Comparison of ENCODE assay signal across 8 cellular contexts in genomic region chr1:156748670-156749428, GRCh38. TPM values are rescaled to one million over a fixed set of nuclear protein-coding genes. Genes with fewer than 3 reads are reported as not detected.
DNase-seq lines count a peak whose midpoint lies in the region; TF ChIP-seq lines count a peak whose summit lies in the region.

No MANE protein-coding gene starts in this region.

- peak overlapping the region; percentile 100 for H3K9ac ChIP-seq in BLaER1

- peaks cover 41% of the 10 kb centered on the region for H3K36me3 ChIP-seq in BLaER1

- H3K36me3 Mint-ChIP-seq in osteocyte (ENCODE audit: unreplicated experiment) = peaks cover 7% of the 10 kb centered on the region

- peaks cover 67% of the 10 kb centered on the region for H3K4me1 Mint-ChIP-seq in osteocyte (ENCODE audit: unreplicated experiment)

- H3K27me3 ChIP-seq in BLaER1 = no peaks in the 10 kb centered on the region

- H3K27ac Mint-ChIP-seq in osteocyte (ENCODE audit: unreplicated experiment) = peak overlapping the region; percentile 100

- peaks cover 50% of the 10 kb centered on the region for H3K4me1 ChIP-seq in BLaER1

- H3K4me2 ChIP-seq in BLaER1 = peak overlapping the region; percentile 96

- peak overlapping the region; percentile 84 for H3K4me3 ChIP-seq in BLaER1
- peak overlapping the region; percentile 88 for H3K4me3 ChIP-seq in WI38 (ENCODE audit: low read depth, low read length)
- H3K4me3 ChIP-seq in fibroblast of the aortic adventitia (ENCODE audit: low read depth, low read length) = peak overlapping the region; percentile 93

- TF ChIP-seq CTCF in WI38 (IDR thresholded peaks at IDR 0.05; ENCODE audit: low read depth, low read length) (no peak), fibroblast of the aortic adventitia (IDR thresholded peaks at IDR 0.05; ENCODE audit: insufficient read depth, low read length) (no peak), osteocyte (IDR thresholded peaks at IDR 0.05) (no peak)

- peak overlapping the region; percentile 88 for H3K4me3 Mint-ChIP-seq in osteocyte (ENCODE audit: unreplicated experiment)

- H3K9me3 Mint-ChIP-seq in osteocyte (ENCODE audit: unreplicated experiment) = no peaks in the 10 kb centered on the region

- H3K27ac ChIP-seq in BLaER1 = peak overlapping the region; percentile 98

- no peaks in the 10 kb centered on the region for H3K27me3 Mint-ChIP-seq in osteocyte (ENCODE audit: unreplicated experiment)

- H3K9me3 ChIP-seq in BLaER1 = no peaks in the 10 kb centered on the region

- H4K20me1 ChIP-seq in BLaER1 = peaks cover 39% of the 10 kb centered on the region

- DNase-seq in HT-29 (ENCODE audit: low spot score) (peak; percentile 74), fibroblast of the aortic adventitia (ENCODE audit: low read depth) (peak; percentile 72), osteocyte (ENCODE audit: extremely low spot score, unreplicated experiment) (no peak), NCI-H1436 treated with DMSO at 0.1 percent for 48 hours (lab: John Stamatoyannopoulos, UW) (no peak), SK-N-DZ (ENCODE audit: low spot score) (no peak)
- DNase-seq in activated CD4-positive, alpha-beta T cell treated with anti-CD3 and anti-CD28 coated beads for 4 hours = no peak

RNA-seq across cellular contexts. Expression of gene HDGF, which starts 2.6 kb away (rescaled TPM):
- 490 and 566 TPM in 2 replicates for total RNA-seq in HT-29 (2014; rRNA removed; shearing (Covaris generic))
- total RNA-seq in fibroblast of the aortic adventitia (ENCODE audit: low replicate concordance) (146 and 299 TPM in 2 replicates), osteocyte (213 and 219 TPM in 2 replicates)
- polyA plus RNA-seq in SK-N-DZ (2014; cell fraction: cytosol; rRNA removed) = 375 and 505 TPM in 2 replicates
- 394 and 426 TPM in 2 replicates for polyA plus RNA-seq in SK-N-DZ (2014; cell fraction: nucleus; rRNA removed)

RNA-seq across cellular contexts. Expression of gene MRPL24, which starts 8.0 kb away (rescaled TPM):
- total RNA-seq in HT-29 (2014; rRNA removed; shearing (Covaris generic)) = 111 and 115 TPM in 2 replicates
- total RNA-seq in fibroblast of the aortic adventitia (ENCODE audit: low replicate concordance) = 19.0 and 42.8 TPM in 2 replicates
- total RNA-seq in osteocyte = 52.6 and 55.8 TPM in 2 replicates
- 98.9 and 109 TPM in 2 replicates for polyA plus RNA-seq in SK-N-DZ (2014; cell fraction: cytosol; rRNA removed)
- polyA plus RNA-seq in SK-N-DZ (2014; cell fraction: nucleus; rRNA removed) = 67.7 and 93.2 TPM in 2 replicates

RNA-seq across cellular contexts. Expression of gene PRCC, which starts 18.5 kb away (rescaled TPM):
- 61.1 and 61.2 TPM in 2 replicates for total RNA-seq in HT-29 (2014; rRNA removed; shearing (Covaris generic))
- 28.3 and 33.8 TPM in 2 replicates for total RNA-seq in fibroblast of the aortic adventitia (ENCODE audit: low replicate concordance)
- total RNA-seq in osteocyte = 71.1 and 85.4 TPM in 2 replicates
- 50.6 and 54.6 TPM in 2 replicates for polyA plus RNA-seq in SK-N-DZ (2014; cell fraction: cytosol; rRNA removed)
- 27.8 and 36.4 TPM in 2 replicates for polyA plus RNA-seq in SK-N-DZ (2014; cell fraction: nucleus; rRNA removed)

RNA-seq across cellular contexts. Expression of gene ISG20L2, which starts 20.3 kb away (rescaled TPM):
- total RNA-seq in HT-29 (2014; rRNA removed; shearing (Covaris generic)) = 30.8 and 33.2 TPM in 2 replicates
- 9.9 and 27.4 TPM in 2 replicates for total RNA-seq in fibroblast of the aortic adventitia (ENCODE audit: low replicate concordance)
- 33.0 and 37.7 TPM in 2 replicates for total RNA-seq in osteocyte
- 40.3 and 50.7 TPM in 2 replicates for polyA plus RNA-seq in SK-N-DZ (2014; cell fraction: cytosol; rRNA removed)
- polyA plus RNA-seq in SK-N-DZ (2014; cell fraction: nucleus; rRNA removed) = 5.3 and 6.9 TPM in 2 replicates

RNA-seq across cellular contexts. Expression of gene METTL25B, which starts 20.6 kb away (rescaled TPM):
- total RNA-seq in HT-29 (2014; rRNA removed; shearing (Covaris generic)) = 30.0 and 30.3 TPM in 2 replicates
- total RNA-seq in fibroblast of the aortic adventitia (ENCODE audit: low replicate concordance) (4.1 and 10.9 TPM in 2 replicates), osteocyte (21.3 and 24.1 TPM in 2 replicates)
- polyA plus RNA-seq in SK-N-DZ (2014; cell fraction: cytosol; rRNA removed) = 37.7 and 39.2 TPM in 2 replicates
- 54.6 and 79.2 TPM in 2 replicates for polyA plus RNA-seq in SK-N-DZ (2014; cell fraction: nucleus; rRNA removed)

Comparison
In these comparisons a context has a peak if more than half of its experiments do, and no peak if none do; other contexts are left out.
1. DNase-seq: peak in HT-29 (single experiment) and fibroblast of the aortic adventitia (single experiment); none in osteocyte (single experiment), NCI-H1436 treated with DMSO at 0.1 percent for 48 hours (single experiment), SK-N-DZ (single experiment) and activated CD4-positive, alpha-beta T cell treated with anti-CD3 and anti-CD28 coated beads for 4 hours (0 of 2).
2. Peak in every context shown above with its lines, with median percentiles within 50 percentile points of each other: H3K4me3 ChIP-seq.